ENCODE assay signal across 1 cellular context in genomic region chr12:8949525-8950286, GRCh38.
TF ChIP-seq lines count a peak whose summit lies in the region.

TSS of gene M6PR (minus strand) at chr12:8949645. CDS start at chr12:8946404, 3,241 bp downstream.

TF ChIP-seq in HCT116, 20 proteins besides CTCF, POLR2A, EP300 and RAD21 (continued from another document):
- TF ChIP-seq REST (IDR thresholded peaks at IDR 0.05; ENCODE audit: low read depth) = no peak
- peak; percentile 64; the same call in 1 of the 2 replicates for TF ChIP-seq CBX3 (IDR thresholded peaks at IDR 0.05; ENCODE audit: low read depth)
- TF ChIP-seq ZNF274 (IDR thresholded peaks at IDR 0.05; ENCODE audit: low read depth, low read length) = no peak
- TF ChIP-seq SIN3A (IDR thresholded peaks at IDR 0.05; ENCODE audit: low read depth) = peak; percentile 57; the same call in 1 of the 2 replicates
- TF ChIP-seq MAX (IDR thresholded peaks at IDR 0.05) = peak; percentile 94
- TF ChIP-seq CEBPB (IDR thresholded peaks at IDR 0.05; ENCODE audit: low read depth) = no peak
- peak; percentile 2 for TF ChIP-seq TCF7L2 (IDR thresholded peaks at IDR 0.05; ENCODE audit: borderline replicate concordance, extremely low read depth, insufficient read depth, insufficient read length)
- TF ChIP-seq ZBTB33 (IDR thresholded peaks at IDR 0.05; ENCODE audit: extremely low read depth, insufficient replicate concordance, low read length) = no peak
- no peak for TF ChIP-seq FOSL1 (IDR thresholded peaks at IDR 0.05; ENCODE audit: low read depth)
- no peak for TF ChIP-seq ZFX (IDR thresholded peaks at IDR 0.05)
- TF ChIP-seq JUND (IDR thresholded peaks at IDR 0.05) = no peak
- TF ChIP-seq ATF3 (IDR thresholded peaks at IDR 0.05) = no peak
- peak; percentile 89 for TF ChIP-seq POLR2AphosphoS5 (IDR thresholded peaks at IDR 0.05; ENCODE audit: low read depth, low read length)
- no peak for TF ChIP-seq YY1 (IDR thresholded peaks at IDR 0.05; ENCODE audit: extremely low read depth, insufficient replicate concordance, low read depth, low read length)
- TF ChIP-seq EZH2 (IDR thresholded peaks at IDR 0.05) = no peak
- peak; percentile 44; the same call in 1 of the 2 replicates for TF ChIP-seq SP1 (IDR thresholded peaks at IDR 0.05; ENCODE audit: low read depth)
- TF ChIP-seq EZH2phosphoT487 (IDR thresholded peaks at IDR 0.05; ENCODE audit: borderline replicate concordance) = no peak
- TF ChIP-seq ELF1 (IDR thresholded peaks at IDR 0.05; ENCODE audit: borderline replicate concordance, low read depth) = peak; percentile 91
